Comparison of ENCODE assay signal across 8 cellular contexts in genomic region chr5:115841382-115842088, GRCh38. TPM values are rescaled to one million over a fixed set of nuclear protein-coding genes. Genes with fewer than 3 reads are reported as not detected.
DNase-seq lines count a peak whose midpoint lies in the region; ATAC-seq, FAIRE-seq and TF ChIP-seq lines count a peak whose summit lies in the region.

AP3S1 (plus strand) TSS chr5:115841935; CDS start chr5:115842038, 103 bp downstream.
ATG12 (minus strand) TSS chr5:115841565; CDS start chr5:115841552, 13 bp downstream.

- ATAC-seq in HG02840 (IDR thresholded peaks at IDR 0.05; ENCODE audit: low FRiP score, unreplicated experiment) (peak; percentile 79), Right ventricle myocardium superior (ENCODE audit: poor library complexity) (peak; percentile 96), pancreas (peak; percentile 92 to 97 (median 92))
- ATAC-seq in activated naive CD8-positive, alpha-beta T cell treated with anti-CD3 and anti-CD28 coated beads, Interleukin-2, amount 50 U/mL, for 24 hours, result peak; percentile 82

- peak; percentile 98 for FAIRE-seq in GM12892 (lab: Jason Lieb, UNC)
- FAIRE-seq in pancreas (lab: Jason Lieb, UNC), result no peak

- TF ChIP-seq CTCF in pancreas (IDR thresholded peaks at IDR 0.05) (no peak), thyroid gland (IDR thresholded peaks at IDR 0.05) (peak in 1 of 6 experiments; percentile 1)

- DNase-seq in GM12892 (ENCODE audit: insufficient read length) (peak; percentile 59), NCI-H1436 (lab: John Stamatoyannopoulos, UW) (peak; percentile 80), SW480 (ENCODE audit: low spot score) (peak; percentile 95), Right ventricle myocardium superior (peak; percentile 95), pancreas (peak; percentile 87 to 93 (median 90)), thyroid gland (peak; percentile 92 to 93)
- DNase-seq in activated naive CD8-positive, alpha-beta T cell treated with anti-CD3 and anti-CD28 coated beads, Interleukin-2, amount 50 U/mL, for 24 hours, result peak; percentile 90

- H3K4me3 ChIP-seq in pancreas, result peak within 1 kb of the TSS; percentile 94 to 98 (median 96)
- H3K4me3 ChIP-seq in thyroid gland (replicated peaks in 1 of 3), result peak within 1 kb of the TSS; percentile 52 to 73 (median 54)

- H3K27me3 ChIP-seq in pancreas, result no peaks in the 10 kb centered on the region
- H3K27me3 ChIP-seq in thyroid gland, result no peaks in the 10 kb centered on the region

- H3K4me1 ChIP-seq in pancreas, result peaks cover 15 to 41% (median 26%) of the 10 kb centered on the region in 3 donors
- peaks cover 27 to 28% of the 10 kb centered on the region in 2 donors for H3K4me1 ChIP-seq in thyroid gland

- H3K27ac ChIP-seq in pancreas, result peak within 1 kb of the TSS; percentile 90 to 95 (median 92)
- peak within 1 kb of the TSS; percentile 66 to 94 (median 87) for H3K27ac ChIP-seq in thyroid gland

- peaks cover 59% of the 10 kb centered on the region for H3K4me1 Mint-ChIP-seq in activated naive CD8-positive, alpha-beta T cell treated with anti-CD3 and anti-CD28 coated beads, Interleukin-2, amount 50 U/mL, for 24 hours

- H3K27ac Mint-ChIP-seq in activated naive CD8-positive, alpha-beta T cell treated with anti-CD3 and anti-CD28 coated beads, Interleukin-2, amount 50 U/mL, for 24 hours, result peak within 1 kb of the TSS; percentile 100

- H3K27me3 Mint-ChIP-seq in activated naive CD8-positive, alpha-beta T cell treated with anti-CD3 and anti-CD28 coated beads, Interleukin-2, amount 50 U/mL, for 24 hours, result no peaks in the 10 kb centered on the region

- H3K9me3 ChIP-seq in pancreas (no peaks in the 10 kb centered on the region), thyroid gland (no peaks in the 10 kb centered on the region)

- peak; percentile 96 for TF ChIP-seq POLR2A in GM12892 (IDR thresholded peaks at IDR 0.05; ENCODE audit: low read depth, low read length)
- peak; percentile 63 to 91 for TF ChIP-seq POLR2A in thyroid gland (IDR thresholded peaks at IDR 0.05)

- H3K36me3 Mint-ChIP-seq in activated naive CD8-positive, alpha-beta T cell treated with anti-CD3 and anti-CD28 coated beads, Interleukin-2, amount 50 U/mL, for 24 hours (ENCODE audit: low read depth), result peaks cover 12% of the 10 kb centered on the region

- intact Hi-C loops in Right ventricle myocardium superior (cut with DNase I) (no loop called here), pancreas (cut with DNase I) (loop anchor here in 1 of 3 donors (5.0 kb wide), 1 partner anchor 209 kb away; no protein-coding TSS in a partner anchor), thyroid gland (cut with DNase I) (no loop called here)

- WGBS in pancreas, 2 donors, result 10 to 15% methylated on average over 64 to 65 of the region's 65 CpGs
- WGBS in thyroid gland, 2 donors, result 19 to 24% methylated on average over 30 to 41 of the region's 65 CpGs

- peaks cover 0 to 3% (median 0%) of the 10 kb centered on the region in 3 donors for H3K36me3 ChIP-seq in pancreas
- H3K36me3 ChIP-seq in thyroid gland, result peaks cover 8% of the 10 kb centered on the region in 2 donors

- H3K4me3 Mint-ChIP-seq in activated naive CD8-positive, alpha-beta T cell treated with anti-CD3 and anti-CD28 coated beads, Interleukin-2, amount 50 U/mL, for 24 hours, result peak within 1 kb of the TSS; percentile 96

- no peaks in the 10 kb centered on the region for H3K9me3 Mint-ChIP-seq in activated naive CD8-positive, alpha-beta T cell treated with anti-CD3 and anti-CD28 coated beads, Interleukin-2, amount 50 U/mL, for 24 hours

RNA-seq across cellular contexts. Expression of gene AP3S1, which starts in this region (rescaled TPM):
- polyA plus RNA-seq in GM12892 (2012; ENCODE audit: missing spikeins), result 269 TPM
- total RNA-seq in Right ventricle myocardium superior (49.1 TPM), pancreas (10 to 100 TPM; 40.6 to 58.4 (median 52.5) TPM), thyroid gland (100 to 1,000 TPM in 3 of 4 donors, 10 to 100 TPM in 1; 59.2 to 207 (median 149) TPM)
- polyA plus RNA-seq in pancreas, result 10 to 100 TPM; 26.0 to 36.4 TPM

RNA-seq across cellular contexts. Expression of gene ATG12, which starts in this region (rescaled TPM):
- polyA plus RNA-seq in GM12892 (2012; ENCODE audit: missing spikeins), result 58.9 TPM
- 23.0 TPM for total RNA-seq in Right ventricle myocardium superior
- total RNA-seq in pancreas, result 10 to 100 TPM; 13.0 to 21.5 (median 14.6) TPM
- polyA plus RNA-seq in pancreas, result 10 to 100 TPM; 16.1 to 28.4 TPM
- 10 to 100 TPM; 42.0 to 98.7 (median 68.1) TPM for total RNA-seq in thyroid gland

Comparison
In these comparisons a context has a peak if more than half of its experiments do, and no peak if none do; other contexts are left out.
1. Peak in every context shown above with its lines: DNase-seq, ATAC-seq, H3K4me3 ChIP-seq and H3K27ac ChIP-seq.